18 cellular contexts compared by ENCODE assay signal in the genomic region with DNA sequence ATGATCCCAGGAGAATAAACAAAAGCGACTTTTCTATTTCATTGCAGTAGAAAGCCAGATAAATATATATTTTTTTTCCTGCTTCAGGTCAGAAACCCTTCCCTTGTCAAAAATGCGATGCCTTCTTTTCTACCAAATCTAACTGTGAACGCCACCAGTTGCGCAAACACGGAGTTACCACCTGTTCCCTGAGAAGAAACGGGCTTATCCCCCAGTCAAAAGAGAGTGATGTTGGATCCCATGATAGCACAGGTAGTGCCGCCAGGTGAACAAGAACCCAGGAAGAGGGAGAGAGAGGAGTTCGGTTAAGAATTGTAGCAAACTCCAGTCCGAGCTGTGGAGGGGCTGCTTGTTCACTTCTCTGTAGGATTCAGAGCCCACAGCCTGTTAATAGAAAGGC.
A peak's percentile ranks its signal among the peaks of the same experiment; 100 is the strongest.
DNase-seq lines count a peak whose midpoint lies in the region; ATAC-seq and TF ChIP-seq lines count a peak whose summit lies in the region.
"Had no signal": no experiment of that assay in that cellular context is flagged by ENCODE, and none has a peak within 500 bp of the region (broad histone marks: within the 10 kb centered on the region; RNA-seq: fewer than 3 reads in every experiment).

No MANE protein-coding gene starts in this region.

- no peak overlapping the region for H3K18ac ChIP-seq in mesenchymal stem cell (ENCODE audit: low read depth in 1 of 2, low read length in 2 of 2)

- no peak overlapping the region for H3K9ac ChIP-seq in mesenchymal stem cell (ENCODE audit: low read length)

- H4K91ac ChIP-seq in mesenchymal stem cell (ENCODE audit: low read length): no peak overlapping the region

- H2BK15ac ChIP-seq in mesenchymal stem cell (ENCODE audit: low read depth, poor library complexity, severe bottlenecking): peak overlapping the region; percentile 45

- no peak overlapping the region for H3K4me3 ChIP-seq in CD8-positive, alpha-beta T cell (ENCODE audit: low read depth, low read length)
- H3K4me3 ChIP-seq in mesenchymal stem cell (ENCODE audit: insufficient read depth in 1 of 2, low read depth in 1 of 2, low read length in 2 of 2) (no peak overlapping the region), stomach (no peak overlapping the region)
- H3K4me3 ChIP-seq: SJSA1 had no signal

- H2BK120ac ChIP-seq in mesenchymal stem cell (ENCODE audit: low read depth, low read length): no peak overlapping the region

- intact Hi-C loops in CD8-positive, alpha-beta T cell (cut with DNase I, micrococcal nuclease): loop anchor here (5.0 to 10.0 kb wide), 6 partner anchors 188 to 683 kb away; no protein-coding TSS in a partner anchor
- intact Hi-C loops in stomach (cut with DNase I; ENCODE audit: low total_unique reads): loop anchor here (5.0 kb wide), 1 partner anchor 558 kb away; no protein-coding TSS in a partner anchor

- peaks cover 29% of the 10 kb centered on the region for H3K79me1 ChIP-seq in mesenchymal stem cell (replicated peaks; ENCODE audit: low read length, poor library complexity, severe bottlenecking)

- in situ Hi-C loops in G401 (cut with HindIII; ENCODE audit: low sequenced_read_pairs): no loop called here

- no peak for TF ChIP-seq EP300 in stomach (IDR thresholded peaks at IDR 0.05)

- no peak overlapping the region for H2AFZ ChIP-seq in mesenchymal stem cell (ENCODE audit: low read depth, low read length)

- H3K23ac ChIP-seq in mesenchymal stem cell (ENCODE audit: low read length in 2 of 2): peak overlapping the region in 1 of 2 experiments; percentile 5

- no peaks in the 10 kb centered on the region for H3K4me1 ChIP-seq in CD8-positive, alpha-beta T cell (ENCODE audit: insufficient read depth, low read length)
- H3K4me1 ChIP-seq in mesenchymal stem cell (ENCODE audit: control insufficient read depth, insufficient read depth, low read depth, low read length): peaks cover 15% of the 10 kb centered on the region
- H3K4me1 ChIP-seq in stomach: peaks cover 53 to 81% (median 68%) of the 10 kb centered on the region in 4 donors

- H3K27me3 ChIP-seq in CD8-positive, alpha-beta T cell (ENCODE audit: insufficient read depth, low read length): no peaks in the 10 kb centered on the region
- H3K27me3 ChIP-seq in mesenchymal stem cell (ENCODE audit: control insufficient read depth in 1 of 2, insufficient read depth in 1 of 2, low read length in 2 of 2) (no peaks in the 10 kb centered on the region), stomach (no peaks in the 10 kb centered on the region)
- H3K27me3 ChIP-seq: SJSA1 had no signal

- peaks cover 56% of the 10 kb centered on the region for H3K36me3 Mint-ChIP-seq in CD8-positive, alpha-beta T cell
- H3K36me3 Mint-ChIP-seq in WTC11: peaks cover 3% of the 10 kb centered on the region

- TF ChIP-seq CTCF in CD8-positive, alpha-beta T cell (IDR thresholded peaks at IDR 0.05): no peak
- TF ChIP-seq CTCF in WTC11 (IDR thresholded peaks at IDR 0.05): no peak
- no peak for TF ChIP-seq CTCF in stomach (IDR thresholded peaks at IDR 0.05)

- H3K4me1 Mint-ChIP-seq in CD8-positive, alpha-beta T cell (ENCODE audit: low read depth): peaks cover 15% of the 10 kb centered on the region
- H3K4me1 Mint-ChIP-seq in WTC11: peaks cover 40% of the 10 kb centered on the region

- peak overlapping the region; percentile 56 for H3K27ac Mint-ChIP-seq in CD8-positive, alpha-beta T cell
- peak overlapping the region; percentile 89 for H3K27ac Mint-ChIP-seq in WTC11
- H3K27ac Mint-ChIP-seq: B cell had no signal

- H4K8ac ChIP-seq in mesenchymal stem cell (ENCODE audit: low read length): no peak overlapping the region

- 98% methylated on average over 8 of the region's 9 CpGs for WGBS in mesenchymal stem cell
- whole genome bisulfite sequencing in stomach, 5 donors: 57 to 77% (median 74%) methylated on average over 9 of the region's 9 CpGs

- DNase-seq in CD8-positive, alpha-beta T cell: no peak
- no peak for DNase-seq in WTC11 (ENCODE audit: low spot score)
- no peak for DNase-seq in mesenchymal stem cell
- DNase-seq in stomach: no peak
- DNase-seq in LoVo (ENCODE audit: low spot score): no peak
- DNase-seq in G401 (ENCODE audit: low spot score): no peak
- DNase-seq in kidney glomerular epithelial cell (lab: John Stamatoyannopoulos, UW): no peak
- DNase-seq: DMS79 treated with DMSO at 0.1 percent for 48 hours, GOT3, MV-4-11, NCI-H1417, NCI-H187 treated with DMSO at 0.1 percent for 48 hours, NCI-H2171 treated with DMSO at 0.1 percent for 48 hours, NCI-H748 treated with DMSO at 0.1 percent for 48 hours, OCI-M1, RPMI8226 had no signal

- peak overlapping the region; percentile 7 for H2AK5ac ChIP-seq in mesenchymal stem cell (ENCODE audit: low read length, severe bottlenecking)

- H3K36me3 ChIP-seq in CD8-positive, alpha-beta T cell (ENCODE audit: insufficient read depth, low read length): peaks cover 12% of the 10 kb centered on the region
- H3K36me3 ChIP-seq in mesenchymal stem cell (ENCODE audit: control insufficient read depth in 1 of 2, insufficient read depth in 2 of 2, low read depth in 1 of 2, low read length in 2 of 2): peaks cover 23 to 56% of the 10 kb centered on the region in 2 experiments
- H3K36me3 ChIP-seq in stomach: peaks cover 7 to 43% (median 29%) of the 10 kb centered on the region in 4 donors

- no peak overlapping the region for H3K27ac ChIP-seq in CD8-positive, alpha-beta T cell (ENCODE audit: low read depth, low read length)
- H3K27ac ChIP-seq in mesenchymal stem cell (ENCODE audit: low read length, poor library complexity, severe bottlenecking) (no peak overlapping the region), stomach (peak overlapping the region; percentile 76 to 89 (median 81))
- H3K27ac ChIP-seq: SJSA1 had no signal

- H3K27me3 Mint-ChIP-seq in CD8-positive, alpha-beta T cell (ENCODE audit: low read depth): no peaks in the 10 kb centered on the region
- no peaks in the 10 kb centered on the region for H3K27me3 Mint-ChIP-seq in WTC11 (ENCODE audit: low read depth)
- H3K27me3 Mint-ChIP-seq: B cell had no signal

- H3K14ac ChIP-seq in mesenchymal stem cell (ENCODE audit: low read length in 2 of 2): no peak overlapping the region

- no peak overlapping the region for H2BK12ac ChIP-seq in mesenchymal stem cell (ENCODE audit: low read length in 2 of 2)

- H2BK5ac ChIP-seq in mesenchymal stem cell (ENCODE audit: low read depth, low read length, poor library complexity, severe bottlenecking): no peak overlapping the region

- CTCF ChIA-PET in CD8-positive, alpha-beta T cell (lab: Charles Lee): no interaction called here
- CTCF ChIA-PET in WTC11 (lab: Charles Lee): no interaction called here

- no peak overlapping the region for H3K4me3 Mint-ChIP-seq in CD8-positive, alpha-beta T cell
- no peak overlapping the region for H3K4me3 Mint-ChIP-seq in WTC11
- H3K4me3 Mint-ChIP-seq: B cell had no signal

- no peaks in the 10 kb centered on the region for H3K9me3 Mint-ChIP-seq in CD8-positive, alpha-beta T cell
- H3K9me3 Mint-ChIP-seq in WTC11: no peaks in the 10 kb centered on the region

- H3K9me3 ChIP-seq in CD8-positive, alpha-beta T cell (ENCODE audit: low read length): no peaks in the 10 kb centered on the region
- H3K9me3 ChIP-seq in mesenchymal stem cell (ENCODE audit: control insufficient read depth, low read length): no peaks in the 10 kb centered on the region
- no peaks in the 10 kb centered on the region for H3K9me3 ChIP-seq in stomach
- H3K9me3 ChIP-seq: SJSA1 had no signal

- POLR2A ChIA-PET in CD8-positive, alpha-beta T cell (lab: Charles Lee): no interaction called here
- POLR2A ChIA-PET in WTC11 (lab: Charles Lee): no interaction called here

- no peak for TF ChIP-seq POLR2A in stomach (IDR thresholded peaks at IDR 0.05)

- H3K4ac ChIP-seq in mesenchymal stem cell (ENCODE audit: low read depth in 1 of 2, low read length in 2 of 2): no peak overlapping the region

- H3K4me2 ChIP-seq in mesenchymal stem cell (ENCODE audit: low read length, poor library complexity, severe bottlenecking): no peak overlapping the region

- no peak for ATAC-seq in CD8-positive, alpha-beta T cell
- ATAC-seq in WTC11: no peak

TF ChIP-seq in WTC11, 78 proteins besides CTCF, POLR2A, EP300 and RAD21 (continues in another document):
- no peak for TF ChIP-seq EMX1 (CRISPR knock-in tag; IDR thresholded peaks at IDR 0.05)
- no peak for TF ChIP-seq GTF2I (CRISPR knock-in tag; conservative IDR thresholded peaks at IDR 0.05)
- TF ChIP-seq JUN (CRISPR knock-in tag; IDR thresholded peaks at IDR 0.05): no peak
- TF ChIP-seq GRHL2 (CRISPR knock-in tag; IDR thresholded peaks at IDR 0.05; ENCODE audit: insufficient replicate concordance, severe bottlenecking): no peak
- no peak for TF ChIP-seq HMGA2 (CRISPR knock-in tag; IDR thresholded peaks at IDR 0.05)
- no peak for TF ChIP-seq NR2C2 (CRISPR knock-in tag; IDR thresholded peaks at IDR 0.05)
- no peak for TF ChIP-seq OVOL2 (CRISPR knock-in tag; IDR thresholded peaks at IDR 0.05; ENCODE audit: borderline replicate concordance)
- TF ChIP-seq, protein P1, sequence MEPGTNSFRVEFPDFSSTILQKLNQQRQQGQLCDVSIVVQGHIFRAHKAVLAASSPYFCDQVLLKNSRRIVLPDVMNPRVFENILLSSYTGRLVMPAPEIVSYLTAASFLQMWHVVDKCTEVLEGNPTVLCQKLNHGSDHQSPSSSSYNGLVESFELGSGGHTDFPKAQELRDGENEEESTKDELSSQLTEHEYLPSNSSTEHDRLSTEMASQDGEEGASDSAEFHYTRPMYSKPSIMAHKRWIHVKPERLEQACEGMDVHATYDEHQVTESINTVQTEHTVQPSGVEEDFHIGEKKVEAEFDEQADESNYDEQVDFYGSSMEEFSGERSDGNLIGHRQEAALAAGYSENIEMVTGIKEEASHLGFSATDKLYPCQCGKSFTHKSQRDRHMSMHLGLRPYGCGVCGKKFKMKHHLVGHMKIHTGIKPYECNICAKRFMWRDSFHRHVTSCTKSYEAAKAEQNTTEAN (CRISPR knock-in tag; IDR thresholded peaks at IDR 0.05): no peak
- no peak for TF ChIP-seq ZNF671 (CRISPR knock-in tag; IDR thresholded peaks at IDR 0.05)
- TF ChIP-seq, protein P2, sequence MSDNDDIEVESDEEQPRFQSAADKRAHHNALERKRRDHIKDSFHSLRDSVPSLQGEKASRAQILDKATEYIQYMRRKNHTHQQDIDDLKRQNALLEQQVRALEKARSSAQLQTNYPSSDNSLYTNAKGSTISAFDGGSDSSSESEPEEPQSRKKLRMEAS (CRISPR knock-in tag; IDR thresholded peaks at IDR 0.05): no peak
- no peak for TF ChIP-seq ZNF138 (CRISPR knock-in tag; conservative IDR thresholded peaks at IDR 0.05)

Comparison
In these comparisons a context has a peak if more than half of its experiments do, and no peak if none do; other contexts are left out.
1. H3K27ac ChIP-seq: peak in stomach (5 of 5); none in CD8-positive, alpha-beta T cell (single experiment) and mesenchymal stem cell (single experiment).